29 cellular contexts compared by ENCODE assay signal in genomic region chr10:86830043-86830591, GRCh38.
DNase-seq lines count a peak whose midpoint lies in the region; ATAC-seq and TF ChIP-seq lines count a peak whose summit lies in the region.
"Had no signal": no experiment of that assay in that cellular context is flagged by ENCODE, and none has a peak within 500 bp of the region (broad histone marks: within the 10 kb centered on the region; RNA-seq: fewer than 3 reads in every experiment).

No MANE protein-coding gene starts in this region.

- H3K4me3 Mint-ChIP-seq in MCF 10A (ENCODE audit: unreplicated experiment) (no peak overlapping the region), brain (no peak overlapping the region)
- H3K4me3 Mint-ChIP-seq: activated T-cell treated with anti-CD3 and anti-CD28 coated beads, Interleukin-2, amount 50 U/mL, for 4 hours; HFFc6; stimulated activated naive CD8-positive, alpha-beta T cell treated with anti-CD3 and anti-CD28 coated beads, Interleukin-15, Interleukin-2, amounts not matched to agents 100 ng/mL and 50 ng/mL, for 24 hours had no signal

- H3K4me1 ChIP-seq in mammary epithelial cell (ENCODE audit: insufficient read depth, low read length) (no peaks in the 10 kb centered on the region), mesendoderm (ENCODE audit: control insufficient read depth, low read depth, low read length) (peaks cover 17% of the 10 kb centered on the region), tibial artery (peaks cover 0 to 86% (median 39%) of the 10 kb centered on the region in 4 donors)
- H3K4me1 ChIP-seq: spleen had no signal

- H3K23ac ChIP-seq in mesendoderm (ENCODE audit: low read length): no peak overlapping the region

- H3K79me1 ChIP-seq in mesendoderm (ENCODE audit: low read length): peaks cover 5% of the 10 kb centered on the region

- H3K4me2 ChIP-seq in mammary epithelial cell (ENCODE audit: insufficient read depth, low read depth, low read length) (no peak overlapping the region), mesendoderm (ENCODE audit: low read length) (no peak overlapping the region)

- POLR2A ChIA-PET in MCF 10A (lab: Yijun Ruan, JAX): interaction anchor here (1.2 to 1.6 kb wide), 2 partner anchors 9 to 21 kb away, joined by 3 to 5 read pairs; no protein-coding TSS in a partner anchor

- no peaks in the 10 kb centered on the region for H3K36me3 ChIP-seq in mammary epithelial cell (ENCODE audit: insufficient read depth, low read length)
- H3K36me3 ChIP-seq in mesendoderm (ENCODE audit: control insufficient read depth, insufficient read depth, low read length): no peaks in the 10 kb centered on the region
- no peaks in the 10 kb centered on the region for H3K36me3 ChIP-seq in tibial artery
- H3K36me3 ChIP-seq: esophagus squamous epithelium, gastrocnemius medialis, spleen had no signal

- dilution Hi-C loops in mammary epithelial cell (cut with HindIII; ENCODE audit: low sequenced_read_pairs): no loop called here

- no peak overlapping the region for H2BK120ac ChIP-seq in mesendoderm (ENCODE audit: low read depth, low read length)

- H3K27ac ChIP-seq in mammary epithelial cell (ENCODE audit: insufficient read depth, low read depth, low read length) (no peak overlapping the region), mesendoderm (ENCODE audit: low read depth, low read length) (no peak overlapping the region), tibial artery (peak overlapping the region; percentile 43 to 49), caudate nucleus (ENCODE audit: low read depth, low read length) (no peak overlapping the region)
- H3K27ac ChIP-seq: A549, spleen had no signal

- H3K4ac ChIP-seq in mesendoderm (ENCODE audit: low read depth, low read length): no peak overlapping the region

- H3K9me3 ChIP-seq in mammary epithelial cell (replicated peaks; ENCODE audit: insufficient read depth, low read length) (no peaks in the 10 kb centered on the region), tibial artery (no peaks in the 10 kb centered on the region)
- H3K9me3 ChIP-seq: A549, esophagus squamous epithelium, gastrocnemius medialis, spleen had no signal

- no peak for ATAC-seq in HG02759 (IDR thresholded peaks at IDR 0.05; ENCODE audit: unreplicated experiment)
- ATAC-seq: activated T-cell treated with anti-CD3 and anti-CD28 coated beads, Interleukin-2, amount 50 U/mL, for 4 hours had no signal

- H2BK5ac ChIP-seq in mesendoderm (ENCODE audit: low read length): no peak overlapping the region

- H3K18ac ChIP-seq in mesendoderm (ENCODE audit: low read length): no peak overlapping the region

- no TSS peak for BruUV-seq in MCF 10A (replicated peaks; lab: Mats Ljungman, UMichigan)
- BruUV-seq in mammary epithelial cell (replicated peaks; lab: Mats Ljungman, UMichigan): no TSS peak

- H3K4me1 Mint-ChIP-seq in MCF 10A (ENCODE audit: insufficient read depth, unreplicated experiment) (peaks cover 18% of the 10 kb centered on the region), brain (peaks cover 55% of the 10 kb centered on the region)

- H3K36me3 Mint-ChIP-seq in MCF 10A (ENCODE audit: insufficient read depth, unreplicated experiment) (no peaks in the 10 kb centered on the region), brain (peaks cover 24% of the 10 kb centered on the region)

- peaks cover 78% of the 10 kb centered on the region for H3K79me2 ChIP-seq in mammary epithelial cell (ENCODE audit: insufficient read depth, low read length)
- peaks cover 78% of the 10 kb centered on the region for H3K79me2 ChIP-seq in mesendoderm (ENCODE audit: control insufficient read depth, insufficient read depth, low read length)

- no peak overlapping the region for H2BK15ac ChIP-seq in mesendoderm (replicated peaks; ENCODE audit: low read depth)

- intact Hi-C loops in MCF 10A (cut with micrococcal nuclease) (no loop called here), mammary epithelial cell (cut with micrococcal nuclease) (no loop called here), tibial artery (cut with DNase I; ENCODE audit: low total_unique reads) (no loop called here)

- no peak overlapping the region for H4K8ac ChIP-seq in mesendoderm (ENCODE audit: low read depth, low read length)

- H3K9ac ChIP-seq in mammary epithelial cell (ENCODE audit: insufficient read depth, low read length) (no peak overlapping the region), mesendoderm (ENCODE audit: low read length) (no peak overlapping the region)

- peak overlapping the region; percentile 30 for H3K27ac Mint-ChIP-seq in MCF 10A (ENCODE audit: low read depth, unreplicated experiment)
- H3K27ac Mint-ChIP-seq in brain: peak overlapping the region in 3 of 5 experiments; percentile 13 to 77 (median 48)
- H3K27ac Mint-ChIP-seq: HFFc6; stimulated activated naive CD8-positive, alpha-beta T cell treated with anti-CD3 and anti-CD28 coated beads, Interleukin-15, Interleukin-2, amounts not matched to agents 100 ng/mL and 50 ng/mL, for 24 hours had no signal

- H3K4me3 ChIP-seq in mammary epithelial cell (replicated peaks in 1 of 3; ENCODE audit: insufficient read depth in 1 of 3, low read depth in 2 of 3, low read length in 3 of 3) (no peak overlapping the region), mesendoderm (ENCODE audit: low read length) (no peak overlapping the region), tibial artery (no peak overlapping the region)
- H3K4me3 ChIP-seq: A549, esophagus squamous epithelium, gastrocnemius medialis, spleen had no signal

- H2AFZ ChIP-seq in mammary epithelial cell (ENCODE audit: low read depth, low read length): no peak overlapping the region

- H3K27me3 ChIP-seq in mammary epithelial cell (ENCODE audit: insufficient read depth, low read length) (no peaks in the 10 kb centered on the region), mesendoderm (ENCODE audit: insufficient read depth, low read length, poor library complexity) (peaks cover 2% of the 10 kb centered on the region), tibial artery (no peaks in the 10 kb centered on the region)
- H3K27me3 ChIP-seq: esophagus squamous epithelium, gastrocnemius medialis, spleen had no signal

- 70% methylated on average over 4 of the region's 4 CpGs for WGBS in mammary epithelial cell (ENCODE audit: low coverage, missing lambda C conversion rate)
- no CpG with 5 or more reads among the region's 4 CpGs for WGBS in mesendoderm (ENCODE audit: extremely low coverage, insufficient coverage, low lambda C conversion rate)

- H4K5ac ChIP-seq in mesendoderm (ENCODE audit: low read length): no peak overlapping the region

- H3K56ac ChIP-seq in mesendoderm (ENCODE audit: low read length): peak overlapping the region; percentile 39

- peaks cover 2% of the 10 kb centered on the region for H4K20me1 ChIP-seq in mammary epithelial cell (ENCODE audit: insufficient read depth, low read length)

- H3K27me3 Mint-ChIP-seq in MCF 10A (ENCODE audit: insufficient read depth, unreplicated experiment): no peaks in the 10 kb centered on the region
- no peaks in the 10 kb centered on the region for H3K27me3 Mint-ChIP-seq in brain
- H3K27me3 Mint-ChIP-seq: stimulated activated naive CD8-positive, alpha-beta T cell treated with anti-CD3 and anti-CD28 coated beads, Interleukin-15, Interleukin-2, amounts not matched to agents 100 ng/mL and 50 ng/mL, for 24 hours had no signal

- no peak for TF ChIP-seq CTCF in MCF 10A (IDR thresholded peaks at IDR 0.05; ENCODE audit: unreplicated experiment)
- no peak for TF ChIP-seq CTCF in mammary epithelial cell (conservative IDR thresholded peaks at IDR 0.05 in 1 of 2, IDR thresholded peaks at IDR 0.05 in 1 of 2; ENCODE audit: extremely low read depth in 1 of 2, insufficient read depth in 1 of 2, low read depth in 1 of 2, low read length in 2 of 2)
- no peak for TF ChIP-seq CTCF in brain (conservative IDR thresholded peaks at IDR 0.05)
- TF ChIP-seq CTCF in tibial artery (IDR thresholded peaks at IDR 0.05): no peak

- no peaks in the 10 kb centered on the region for H3K9me3 Mint-ChIP-seq in MCF 10A (ENCODE audit: unreplicated experiment)
- H3K9me3 Mint-ChIP-seq in brain: peaks cover 0 to 5% (median 0%) of the 10 kb centered on the region in 5 experiments
- H3K9me3 Mint-ChIP-seq: activated T-cell treated with anti-CD3 and anti-CD28 coated beads, Interleukin-2, amount 50 U/mL, for 4 hours; HFFc6; stimulated activated naive CD8-positive, alpha-beta T cell treated with anti-CD3 and anti-CD28 coated beads, Interleukin-15, Interleukin-2, amounts not matched to agents 100 ng/mL and 50 ng/mL, for 24 hours had no signal

- in situ Hi-C loops in mammary epithelial cell (cut with MboI; ENCODE audit: low sequenced_read_pairs in 2 of 2): no loop called here

- CTCF ChIA-PET in MCF 10A (lab: Yijun Ruan, JAX) (no interaction called here), mammary epithelial cell (lab: Charles Lee; ENCODE audit: low non-redundant PET) (no interaction called here)

- no peak overlapping the region for H2AK5ac ChIP-seq in mesendoderm (ENCODE audit: low read length)

- no peak for DNase-seq in MCF 10A (ENCODE audit: unreplicated experiment)
- DNase-seq in mammary epithelial cell: no peak
- peak; percentile 75 for DNase-seq in mesendoderm
- DNase-seq in tibial artery: no peak
- DNase-seq in caudate nucleus (lab: John Stamatoyannopoulos, UW): no peak
- no peak for DNase-seq in NCI-H1436 treated with DMSO at 0.1 percent for 48 hours (lab: John Stamatoyannopoulos, UW)
- DNase-seq: activated CD8-positive, alpha-beta memory T cell treated with anti-CD3 and anti-CD28 coated beads for 24 hours; activated naive CD4-positive, alpha-beta T cell treated with Interleukin-2 at 50 U/mL for 16 hours; activated T-cell treated with anti-CD3 and anti-CD28 coated beads, Interleukin-2, amount 50 U/mL, for 4 hours; amygdala; effector CD8-positive, alpha-beta T cell; esophagus squamous epithelium; gastrocnemius medialis; HFFc6; hypothalamus; KBM-7; kidney; NCI-H2171 treated with DMSO at 0.1 percent for 48 hours; NCI-H748 treated with DMSO at 0.1 percent for 48 hours; occipital lobe; retina; SHP77 treated with DMSO at 0.1 percent for 48 hours; spleen; stimulated activated CD4-positive, alpha-beta T cell treated with anti-CD3 and anti-CD28 coated beads, Interleukin-4, amount 100 ng/mL, for 4 hours; SW 1271 had no signal

Comparison
In these comparisons a context has a peak if more than half of its experiments do, and no peak if none do; other contexts are left out.
1. H3K27ac ChIP-seq: peak in tibial artery (2 of 2); none in mammary epithelial cell (single experiment), mesendoderm (single experiment) and caudate nucleus (single experiment).